Comparison of ENCODE assay signal across 16 cellular contexts in the genomic region with DNA sequence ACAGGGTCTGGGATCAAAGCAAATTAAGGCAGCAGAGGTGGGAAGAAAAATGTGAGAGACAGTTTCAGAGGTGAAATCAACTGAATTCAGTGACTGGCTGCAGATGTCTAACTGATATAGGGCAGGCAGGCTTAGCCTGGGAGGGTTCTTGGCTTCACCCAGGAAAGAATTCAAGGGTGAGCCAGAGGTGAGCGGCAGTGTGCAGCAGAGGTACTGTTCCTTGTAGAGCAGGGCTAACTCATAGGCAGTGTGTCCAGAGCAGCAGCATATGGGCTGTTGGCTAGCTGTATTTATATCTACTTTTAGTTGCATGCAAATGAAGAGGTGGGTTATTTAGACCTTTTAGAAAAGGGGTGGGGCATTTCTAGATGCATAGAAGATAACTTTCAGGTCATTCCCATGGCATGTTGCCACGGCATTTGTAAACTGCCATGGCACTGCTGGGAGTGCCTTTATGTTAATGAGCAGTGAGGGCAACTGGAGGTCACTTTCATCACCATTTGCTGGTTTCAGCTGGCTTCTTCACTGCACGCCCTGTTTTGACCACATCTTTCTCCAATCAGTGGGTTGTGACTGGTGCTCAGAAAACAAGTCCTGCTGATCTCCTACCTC.
DNase-seq lines count a peak whose midpoint lies in the region; ATAC-seq and TF ChIP-seq lines count a peak whose summit lies in the region.
"Had no signal": no experiment of that assay in that cellular context is flagged by ENCODE, and none has a peak within 500 bp of the region (broad histone marks: within the 10 kb centered on the region; RNA-seq: fewer than 3 reads in every experiment).

No MANE protein-coding gene starts in this region.

- H3K27ac ChIP-seq in esophagus muscularis mucosa (replicated peaks in 1 of 4): peak overlapping the region in 3 of 4 donors; percentile 82 to 84 (median 83)

- H3K9me3 ChIP-seq in esophagus muscularis mucosa: no peaks in the 10 kb centered on the region

- H3K27me3 Mint-ChIP-seq in progenitor cell of endocrine pancreas: no peaks in the 10 kb centered on the region
- H3K27me3 Mint-ChIP-seq in natural killer cell treated with Interleukin-12 subunit alpha and Interleukin-12 subunit beta and Interleukin-15 and Interleukin-18, amount 100 ng/mL, for 72 hours: no peaks in the 10 kb centered on the region

- no peak for ATAC-seq in GM18858 (IDR thresholded peaks at IDR 0.05; ENCODE audit: unreplicated experiment)
- no peak for ATAC-seq in natural killer cell treated with Interleukin-12 subunit alpha and Interleukin-12 subunit beta and Interleukin-15 and Interleukin-18, amount 100 ng/mL, for 72 hours
- ATAC-seq: Panc1 had no signal

- no peak overlapping the region for H3K4me3 Mint-ChIP-seq in progenitor cell of endocrine pancreas (ENCODE audit: low read depth)
- no peak overlapping the region for H3K4me3 Mint-ChIP-seq in natural killer cell treated with Interleukin-12 subunit alpha and Interleukin-12 subunit beta and Interleukin-15 and Interleukin-18, amount 100 ng/mL, for 72 hours

- TF ChIP-seq CTCF in LNCaP clone FGC (IDR thresholded peaks at IDR 0.05; ENCODE audit: control insufficient read depth, extremely low read depth, insufficient read depth) (no peak), esophagus muscularis mucosa (IDR thresholded peaks at IDR 0.05) (no peak), progenitor cell of endocrine pancreas (IDR thresholded peaks at IDR 0.05; ENCODE audit: unreplicated experiment) (no peak)

- WGBS in esophagus muscularis mucosa: 96% methylated on average over 3 of the region's 3 CpGs

- peaks cover 16 to 57% (median 45%) of the 10 kb centered on the region in 4 donors for H3K4me1 ChIP-seq in esophagus muscularis mucosa

- H3K9me3 Mint-ChIP-seq in progenitor cell of endocrine pancreas (ENCODE audit: low read depth): peaks cover 7% of the 10 kb centered on the region
- H3K9me3 Mint-ChIP-seq in natural killer cell treated with Interleukin-12 subunit alpha and Interleukin-12 subunit beta and Interleukin-15 and Interleukin-18, amount 100 ng/mL, for 72 hours: no peaks in the 10 kb centered on the region

- peaks cover 28% of the 10 kb centered on the region for H3K4me1 Mint-ChIP-seq in progenitor cell of endocrine pancreas (ENCODE audit: low read depth)
- H3K4me1 Mint-ChIP-seq in natural killer cell treated with Interleukin-12 subunit alpha and Interleukin-12 subunit beta and Interleukin-15 and Interleukin-18, amount 100 ng/mL, for 72 hours (ENCODE audit: low read depth in 2 of 2): peaks cover 32 to 33% of the 10 kb centered on the region in 2 donors

- intact Hi-C loops in esophagus muscularis mucosa (cut with DNase I): no loop called here

- H3K36me3 ChIP-seq in esophagus muscularis mucosa: peaks cover 0 to 7% (median 0%) of the 10 kb centered on the region in 4 donors

- H3K36me3 Mint-ChIP-seq in progenitor cell of endocrine pancreas (ENCODE audit: insufficient read depth): no peaks in the 10 kb centered on the region
- H3K36me3 Mint-ChIP-seq in natural killer cell treated with Interleukin-12 subunit alpha and Interleukin-12 subunit beta and Interleukin-15 and Interleukin-18, amount 100 ng/mL, for 72 hours: no peaks in the 10 kb centered on the region

- TF ChIP-seq POLR2A in esophagus muscularis mucosa (IDR thresholded peaks at IDR 0.05; ENCODE audit: low read depth): no peak

- H3K4me3 ChIP-seq in LNCaP clone FGC (ENCODE audit: low read depth, low read length) (no peak overlapping the region), esophagus muscularis mucosa (no peak overlapping the region)

- TF ChIP-seq EP300 in esophagus muscularis mucosa (IDR thresholded peaks at IDR 0.05): no peak

- peak overlapping the region; percentile 73 for H3K27ac Mint-ChIP-seq in progenitor cell of endocrine pancreas
- no peak overlapping the region for H3K27ac Mint-ChIP-seq in natural killer cell treated with Interleukin-12 subunit alpha and Interleukin-12 subunit beta and Interleukin-15 and Interleukin-18, amount 100 ng/mL, for 72 hours

- no peaks in the 10 kb centered on the region for H3K27me3 ChIP-seq in esophagus muscularis mucosa

- peak; percentile 4 for DNase-seq in ELF-1 (ENCODE audit: low read depth, low spot score)
- peak; percentile 10 for DNase-seq in LNCaP clone FGC (ENCODE audit: low read depth)
- DNase-seq in esophagus muscularis mucosa (ENCODE audit: extremely low spot score): no peak
- no peak for DNase-seq in progenitor cell of endocrine pancreas (ENCODE audit: low spot score, unreplicated experiment)
- DNase-seq in activated CD4-positive, alpha-beta T cell treated with anti-CD3 and anti-CD28 coated beads for 4 hours: no peak
- no peak for DNase-seq in stimulated activated CD8-positive, alpha-beta memory T cell treated with anti-CD3 and anti-CD28 coated beads, Interleukin-4, amount 100 ng/mL, for 48 hours
- DNase-seq in natural killer cell treated with Interleukin-12 subunit alpha and Interleukin-12 subunit beta and Interleukin-15 and Interleukin-18, amount 100 ng/mL, for 72 hours (ENCODE audit: low spot score): no peak
- DNase-seq: caudate nucleus; effector CD8-positive, alpha-beta T cell; hypothalamus; Kasumi-1; kidney glomerular epithelial cell; NCI-H1105 treated with DMSO at 0.1 percent for 48 hours; stimulated activated CD4-positive, alpha-beta T cell treated with anti-CD3 and anti-CD28 coated beads, Interleukin-2, amount 100 ng/mL, for 48 hours had no signal

Comparison
In these comparisons a context has a peak if more than half of its experiments do, and no peak if none do; other contexts are left out.
1. DNase-seq: peak in ELF-1 (single experiment) and LNCaP clone FGC (single experiment); none in esophagus muscularis mucosa (single experiment), progenitor cell of endocrine pancreas (single experiment), activated CD4-positive, alpha-beta T cell treated with anti-CD3 and anti-CD28 coated beads for 4 hours (0 of 2), stimulated activated CD8-positive, alpha-beta memory T cell treated with anti-CD3 and anti-CD28 coated beads, Interleukin-4, amount 100 ng/mL, for 48 hours (single experiment) and natural killer cell treated with Interleukin-12 subunit alpha and Interleukin-12 subunit beta and Interleukin-15 and Interleukin-18, amount 100 ng/mL, for 72 hours (single experiment).